Comparison of ENCODE assay signal across 15 cellular contexts in the genomic region with DNA sequence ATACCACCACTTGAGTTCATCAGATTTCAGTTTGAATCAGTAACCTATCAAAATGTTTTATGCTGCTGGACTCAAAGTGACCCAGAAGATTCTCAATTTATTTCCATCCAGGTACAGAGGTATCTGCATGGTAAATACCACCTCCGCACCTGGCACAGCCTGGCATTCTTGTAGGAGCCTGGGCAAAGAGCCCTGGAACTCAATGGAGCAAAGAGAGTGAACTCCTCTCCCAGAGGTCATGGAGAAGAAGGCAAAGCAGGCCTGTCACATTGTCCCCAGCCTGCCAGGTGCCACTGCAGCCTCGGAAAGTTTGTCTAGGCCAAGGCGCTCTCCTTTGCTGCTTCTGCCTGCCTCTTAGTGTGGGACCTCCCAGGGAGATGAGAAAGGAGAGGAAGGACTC.
DNase-seq lines count a peak whose midpoint lies in the region; ATAC-seq and TF ChIP-seq lines count a peak whose summit lies in the region.
"Had no signal": no experiment of that assay in that cellular context is flagged by ENCODE, and none has a peak within 500 bp of the region (broad histone marks: within the 10 kb centered on the region; RNA-seq: fewer than 3 reads in every experiment).

No MANE protein-coding gene starts in this region.

- H3K9me3 ChIP-seq in body of pancreas: no peaks in the 10 kb centered on the region
- no peaks in the 10 kb centered on the region for H3K9me3 ChIP-seq in right lobe of liver
- no peaks in the 10 kb centered on the region for H3K9me3 ChIP-seq in tibial artery
- H3K9me3 ChIP-seq in ascending aorta: no peaks in the 10 kb centered on the region
- H3K9me3 ChIP-seq: colonic mucosa, neutrophil had no signal

- H3K4me3 ChIP-seq in GM23338 (no peak overlapping the region), body of pancreas (no peak overlapping the region), right lobe of liver (no peak overlapping the region), tibial artery (no peak overlapping the region), ascending aorta (no peak overlapping the region)
- H3K4me3 ChIP-seq: colonic mucosa had no signal

- H3K4me3 Mint-ChIP-seq in GM23338: no peak overlapping the region
- no peak overlapping the region for H3K4me3 Mint-ChIP-seq in stimulated activated memory B cell treated with anti-CD40 and anti-IgM and Interleukin-4, amounts not matched to agents 10 μg/mL and 1 μg/mL and 100 μg/mL, for 72 hours
- H3K4me3 Mint-ChIP-seq: H9 had no signal

- H3K36me3 ChIP-seq in GM23338 (ENCODE audit: insufficient read depth) (no peaks in the 10 kb centered on the region), body of pancreas (replicated peaks in 1 of 2; ENCODE audit: insufficient read depth in 1 of 2, low read depth in 2 of 2) (no peaks in the 10 kb centered on the region), right lobe of liver (no peaks in the 10 kb centered on the region), tibial artery (no peaks in the 10 kb centered on the region), ascending aorta (no peaks in the 10 kb centered on the region)
- H3K36me3 ChIP-seq: colonic mucosa, neutrophil had no signal

- peaks cover 12% of the 10 kb centered on the region; the same call in 1 of the 2 replicates for H3F3A ChIP-seq in GM23338 (replicated peaks; ENCODE audit: low read depth)

- H3K9me2 ChIP-seq in GM23338 (ENCODE audit: insufficient read depth): peaks cover 8% of the 10 kb centered on the region; the same call in 1 of the 2 replicates

- TF ChIP-seq POLR2A in body of pancreas (IDR thresholded peaks at IDR 0.05): no peak
- TF ChIP-seq POLR2A in right lobe of liver (IDR thresholded peaks at IDR 0.05): no peak

- H3K4me1 Mint-ChIP-seq in GM23338: peaks cover 75% of the 10 kb centered on the region
- H3K4me1 Mint-ChIP-seq in stimulated activated memory B cell treated with anti-CD40 and anti-IgM and Interleukin-4, amounts not matched to agents 10 μg/mL and 1 μg/mL and 100 μg/mL, for 72 hours: peaks cover 92% of the 10 kb centered on the region

- no peak overlapping the region for H2AFZ ChIP-seq in GM23338

- no peaks in the 10 kb centered on the region for H3K27me3 ChIP-seq in GM23338 (ENCODE audit: insufficient read depth)
- no peaks in the 10 kb centered on the region for H3K27me3 ChIP-seq in body of pancreas
- no peaks in the 10 kb centered on the region for H3K27me3 ChIP-seq in right lobe of liver
- no peaks in the 10 kb centered on the region for H3K27me3 ChIP-seq in tibial artery
- no peaks in the 10 kb centered on the region for H3K27me3 ChIP-seq in ascending aorta
- H3K27me3 ChIP-seq: colonic mucosa, neutrophil had no signal

- 4 to 23% methylated on average over 3 of the region's 3 CpGs for WGBS in body of pancreas, 2 donors
- 17% methylated on average over 3 of the region's 3 CpGs for WGBS in right lobe of liver (ENCODE audit: insufficient coverage, low coverage, low lambda C conversion rate, missing lambda C conversion rate)

- TF ChIP-seq CTCF in GM23338 (conservative IDR thresholded peaks at IDR 0.05; ENCODE audit: low read depth in 2 of 2) (no peak), body of pancreas (IDR thresholded peaks at IDR 0.05) (no peak), right lobe of liver (IDR thresholded peaks at IDR 0.05) (no peak), tibial artery (IDR thresholded peaks at IDR 0.05) (no peak), ascending aorta (IDR thresholded peaks at IDR 0.05) (no peak)

- no peaks in the 10 kb centered on the region for H4K20me1 ChIP-seq in GM23338 (replicated peaks; ENCODE audit: insufficient read depth)

- intact Hi-C loops in body of pancreas (cut with DNase I) (no loop called here), right lobe of liver (cut with DNase I) (no loop called here), tibial artery (cut with DNase I; ENCODE audit: low total_unique reads) (no loop called here), ascending aorta (cut with DNase I) (no loop called here)

- DNase-seq in GM23338 (ENCODE audit: low spot score): no peak
- DNase-seq in body of pancreas: peak; percentile 71 to 87 (median 83)
- DNase-seq in right lobe of liver: peak; percentile 62 to 82 (median 82)
- no peak for DNase-seq in tibial artery
- DNase-seq in 8988T: no peak
- no peak for DNase-seq in ascending aorta (ENCODE audit: low spot score in 2 of 2)
- no peak for DNase-seq in HUDEP-2 (lab: John Stamatoyannopoulos, UW; ENCODE audit: unreplicated experiment in 76 of 76)
- DNase-seq: activated naive CD4-positive, alpha-beta T cell treated with anti-CD3 and anti-CD28 coated beads, Interleukin-2, amount 50 U/mL, for 16 hours; colonic mucosa; H9; Kasumi-1; mesendoderm; NCI-H1436 treated with DMSO at 0.1 percent for 48 hours had no signal

- no peaks in the 10 kb centered on the region for H3K9me3 Mint-ChIP-seq in GM23338
- H3K9me3 Mint-ChIP-seq in stimulated activated memory B cell treated with anti-CD40 and anti-IgM and Interleukin-4, amounts not matched to agents 10 μg/mL and 1 μg/mL and 100 μg/mL, for 72 hours: no peaks in the 10 kb centered on the region
- H3K9me3 Mint-ChIP-seq: H9 had no signal

- peak overlapping the region; percentile 96 for H3K27ac Mint-ChIP-seq in GM23338
- H3K27ac Mint-ChIP-seq in stimulated activated memory B cell treated with anti-CD40 and anti-IgM and Interleukin-4, amounts not matched to agents 10 μg/mL and 1 μg/mL and 100 μg/mL, for 72 hours: peak overlapping the region; percentile 96

- H3K79me2 ChIP-seq in GM23338 (replicated peaks; ENCODE audit: insufficient read depth): no peaks in the 10 kb centered on the region

- H3K4me1 ChIP-seq in GM23338 (ENCODE audit: insufficient read depth) (peaks cover 53% of the 10 kb centered on the region), body of pancreas (peaks cover 98% of the 10 kb centered on the region), right lobe of liver (peaks cover 0 to 81% (median 28%) of the 10 kb centered on the region in 4 donors), tibial artery (peaks cover 0 to 6% (median 0%) of the 10 kb centered on the region in 4 donors), ascending aorta (no peaks in the 10 kb centered on the region)
- H3K4me1 ChIP-seq: colonic mucosa had no signal

- H3K4me2 ChIP-seq in GM23338: peak overlapping the region; percentile 56; the same call in 1 of the 2 replicates

- H3K36me3 Mint-ChIP-seq in GM23338 (ENCODE audit: low read depth): 0 out of 3 replicates have a peak, but pooled peaks cover 5% of the 10 kb centered on the region
- peaks cover 36% of the 10 kb centered on the region for H3K36me3 Mint-ChIP-seq in stimulated activated memory B cell treated with anti-CD40 and anti-IgM and Interleukin-4, amounts not matched to agents 10 μg/mL and 1 μg/mL and 100 μg/mL, for 72 hours

- H3K27me3 Mint-ChIP-seq in GM23338 (ENCODE audit: insufficient read depth, low read depth, poor library complexity): peaks cover 12% of the 10 kb centered on the region
- H3K27me3 Mint-ChIP-seq in stimulated activated memory B cell treated with anti-CD40 and anti-IgM and Interleukin-4, amounts not matched to agents 10 μg/mL and 1 μg/mL and 100 μg/mL, for 72 hours: no peaks in the 10 kb centered on the region

- ATAC-seq in GM23338 (no peak), body of pancreas (peak; percentile 53), right lobe of liver (peak; percentile 53 to 62 (median 58))
- ATAC-seq in stimulated activated memory B cell treated with anti-CD40 and anti-IgM and Interleukin-4, amounts not matched to agents 10 μg/mL and 1 μg/mL and 100 μg/mL, for 72 hours: no peak

- H3K27ac ChIP-seq in GM23338 (ENCODE audit: low read depth) (no peak overlapping the region), body of pancreas (peak overlapping the region; percentile 68 to 88 (median 82)), right lobe of liver (peak overlapping the region; percentile 23 to 91 (median 45)), tibial artery (no peak overlapping the region), ascending aorta (no peak overlapping the region)
- H3K27ac ChIP-seq: colonic mucosa had no signal

TF ChIP-seq in GM23338, 12 proteins besides CTCF, POLR2A, EP300 and RAD21 (continues in another document):
- no peak for TF ChIP-seq EZH2 (IDR thresholded peaks at IDR 0.05; ENCODE audit: low read depth, unreplicated experiment)

Comparison
In these comparisons a context has a peak if more than half of its experiments do, and no peak if none do; other contexts are left out.
1. ATAC-seq: peak in body of pancreas (single experiment) and right lobe of liver (4 of 4); none in GM23338 (single experiment) and stimulated activated memory B cell treated with anti-CD40 and anti-IgM and Interleukin-4, amounts not matched to agents 10 μg/mL and 1 μg/mL and 100 μg/mL, for 72 hours (single experiment).
2. DNase-seq: peak in body of pancreas (4 of 4) and right lobe of liver (3 of 3); none in GM23338 (single experiment), tibial artery (0 of 2), 8988T (single experiment), ascending aorta (0 of 2) and HUDEP-2 (0 of 76).
3. H3K27ac ChIP-seq: peak in body of pancreas (4 of 4) and right lobe of liver (3 of 3); none in GM23338 (single experiment), tibial artery (0 of 2) and ascending aorta (0 of 2).